32 cellular contexts compared by ENCODE assay signal in genomic region chr4:44553143-44553542, GRCh38.
"Had no signal": no experiment of that assay in that cellular context is flagged by ENCODE, and none has a peak within 500 bp of the region (broad histone marks: within the 10 kb centered on the region; RNA-seq: fewer than 3 reads in every experiment).

No MANE protein-coding gene starts in this region.

- FAIRE-seq: RCC 7860, TTC549 had no signal

- H3K36me3 ChIP-seq: brain microvascular endothelial cell, cardiac muscle cell, MG63, SJSA1 had no signal

- H3K4me1 ChIP-seq: SJSA1 had no signal

- H3K9me3 ChIP-seq: MG63, SJSA1, SK-N-SH had no signal

- H3K27me3 ChIP-seq: brain microvascular endothelial cell, cardiac muscle cell, MG63, SJSA1 had no signal

- H3K27ac ChIP-seq: brain microvascular endothelial cell, cardiac muscle cell, PC-9, SJSA1 had no signal

- H3K4me3 ChIP-seq: cardiac muscle cell, MG63, PC-9, SJSA1 had no signal

- DNase-seq: activated CD4-positive, alpha-beta memory T cell treated with anti-CD3 and anti-CD28 coated beads for 36 hours; activated CD4-positive, alpha-beta T cell treated with anti-CD3 and anti-CD28 coated beads for 4 hours; activated CD4-positive, alpha-beta T cell treated with anti-CD3 and anti-CD28 coated beads, Interleukin-2, amount 50 U/mL, for 1 hour; activated CD8-positive, alpha-beta memory T cell treated with anti-CD3 and anti-CD28 coated beads, Interleukin-2, amount 50 U/mL, for 4 hours; activated effector memory CD4-positive, alpha-beta T cell treated with Interleukin-2 at 50 U/mL for 16 hours; activated naive CD4-positive, alpha-beta T cell treated with anti-CD3 and anti-CD28 coated beads, Interleukin-2, amount 50 U/mL, for 16 hours; activated naive CD8-positive, alpha-beta T cell treated with anti-CD3 and anti-CD28 coated beads for 36 hours; activated T-cell treated with anti-CD3 and anti-CD28 coated beads for 4 hours; activated T-cell treated with anti-CD3 and anti-CD28 coated beads, Interleukin-2, amount 50 U/mL, for 4 hours; amniotic stem cell; aorta; brain microvascular endothelial cell; Kasumi-1; KG1; MG63; NCI-H1048; NCI-H1436 treated with DMSO at 0.1 percent for 48 hours; NCI-H1694 treated with DMSO at 0.1 percent for 48 hours; NCI-H2029; NCI-H510A; NCI-H526; NCI-H748 treated with DMSO at 0.1 percent for 48 hours; NK-92 treated with Interleukin-12 subunit alpha and Interleukin-12 subunit beta, amount 100 ng/mL, for 24 hours; PC-9; SHP77 treated with DMSO at 0.1 percent for 48 hours; SK-N-SH had no signal

- ATAC-seq: activated CD4-positive, CD25-positive, alpha-beta regulatory T cell treated with anti-CD3 and anti-CD28 coated beads, Interleukin-2, amount 50 U/mL, for 24 hours; activated T-cell treated with anti-CD3 and anti-CD28 coated beads, Interleukin-2, amount 50 U/mL, for 4 hours; WTC11 had no signal
